In genomic region chr1:42433324-42433860, GRCh38 we compare ENCODE assay signal across 18 cellular contexts. TPM values are rescaled to one million over a fixed set of nuclear protein-coding genes. Genes with fewer than 3 reads are reported as not detected.
"Had no signal": no experiment of that assay in that cellular context is flagged by ENCODE, and none has a peak within 500 bp of the region (broad histone marks: within the 10 kb centered on the region; RNA-seq: fewer than 3 reads in every experiment).

No MANE protein-coding gene starts in this region.

- H3K4me3 ChIP-seq: coronary artery, gastroesophageal sphincter, testis, tibial nerve had no signal

- H3K27ac Mint-ChIP-seq: naive thymus-derived CD4-positive, alpha-beta T cell; nephron progenitor cell; stimulated activated naive B cell treated with anti-CD40 and anti-IgM and Interleukin-4, amounts not matched to agents 10 μg/mL and 1 μg/mL and 100 μg/mL, for 72 hours had no signal

- H3K27me3 ChIP-seq: gastroesophageal sphincter, testis, tibial nerve had no signal

- H3K9me3 ChIP-seq: gastroesophageal sphincter, testis, tibial nerve had no signal

- H3K4me1 ChIP-seq: gastroesophageal sphincter, tibial nerve had no signal

- H3K36me3 ChIP-seq: gastroesophageal sphincter had no signal

- H3K27ac ChIP-seq: coronary artery, gastroesophageal sphincter, testis, tibial nerve had no signal

- H3K4me3 Mint-ChIP-seq: naive thymus-derived CD4-positive, alpha-beta T cell; nephron progenitor cell; stimulated activated naive B cell treated with anti-CD40 and anti-IgM and Interleukin-4, amounts not matched to agents 10 μg/mL and 1 μg/mL and 100 μg/mL, for 72 hours; stimulated activated naive CD8-positive, alpha-beta T cell treated with anti-CD3 and anti-CD28 coated beads, Interleukin-15, amount 100 ng/mL, for 72 hours had no signal

- H3K9me3 Mint-ChIP-seq: naive thymus-derived CD4-positive, alpha-beta T cell; nephron progenitor cell; stimulated activated naive B cell treated with anti-CD40 and anti-IgM and Interleukin-4, amounts not matched to agents 10 μg/mL and 1 μg/mL and 100 μg/mL, for 72 hours; stimulated activated naive CD8-positive, alpha-beta T cell treated with anti-CD3 and anti-CD28 coated beads, Interleukin-15, amount 100 ng/mL, for 72 hours had no signal

- DNase-seq: effector CD8-positive, alpha-beta T cell; foreskin fibroblast; glutamatergic neuron; kidney; left colon; naive thymus-derived CD4-positive, alpha-beta T cell; nephron progenitor cell; posterior cingulate gyrus; stimulated activated CD4-positive, alpha-beta T cell treated with anti-CD3 and anti-CD28 coated beads, Interleukin-2, amount 100 ng/mL, for 24 hours; stimulated activated CD4-positive, alpha-beta T cell treated with anti-CD3 and anti-CD28 coated beads, Interleukin-4, amount 100 ng/mL, for 4 hours; stimulated activated naive B cell treated with anti-CD40 and anti-IgM and Interleukin-4, amounts not matched to agents 10 μg/mL and 1 μg/mL and 100 μg/mL, for 72 hours; stimulated activated naive CD8-positive, alpha-beta T cell treated with anti-CD3 and anti-CD28 coated beads, Interleukin-15, amount 100 ng/mL, for 72 hours; testis had no signal

- ATAC-seq: esophagus mucosa; gastroesophageal sphincter; left colon; naive thymus-derived CD4-positive, alpha-beta T cell; sciatic nerve; stimulated activated naive B cell treated with anti-CD40 and anti-IgM and Interleukin-4, amounts not matched to agents 10 μg/mL and 1 μg/mL and 100 μg/mL, for 72 hours; stimulated activated naive CD8-positive, alpha-beta T cell treated with anti-CD3 and anti-CD28 coated beads, Interleukin-15, amount 100 ng/mL, for 72 hours had no signal

- H3K27me3 Mint-ChIP-seq: stimulated activated naive B cell treated with anti-CD40 and anti-IgM and Interleukin-4, amounts not matched to agents 10 μg/mL and 1 μg/mL and 100 μg/mL, for 72 hours; stimulated activated naive CD8-positive, alpha-beta T cell treated with anti-CD3 and anti-CD28 coated beads, Interleukin-15, amount 100 ng/mL, for 72 hours had no signal

RNA-seq across cellular contexts. Expression of gene RIMKLA, which starts 52.8 kb away (rescaled TPM):
- polyA plus RNA-seq: naive thymus-derived CD4-positive, alpha-beta T cell had no signal
